Comparison of ENCODE assay signal across 8 cellular contexts in genomic region chr4:163484906-163485305, GRCh38. TPM values are rescaled to one million over a fixed set of nuclear protein-coding genes. Genes with fewer than 3 reads are reported as not detected.
DNase-seq lines count a peak whose midpoint lies in the region; ATAC-seq and TF ChIP-seq lines count a peak whose summit lies in the region.

No MANE protein-coding gene starts in this region.

- ATAC-seq in GM18517 (IDR thresholded peaks at IDR 0.05; ENCODE audit: unreplicated experiment) (peak; percentile 53), lung (ENCODE audit: insufficient read depth, low FRiP score) (no peak)
- peak; percentile 45 for ATAC-seq in stimulated activated memory B cell treated with anti-CD40 and anti-IgM and Interleukin-4, amounts not matched to agents 10 μg/mL and 1 μg/mL and 100 μg/mL, for 72 hours

- peak; percentile 59 for TF ChIP-seq CTCF in AG10803 (conservative IDR thresholded peaks at IDR 0.05; ENCODE audit: low read length)
- peak; percentile 90 for TF ChIP-seq CTCF in chondrocyte (IDR thresholded peaks at IDR 0.05)
- TF ChIP-seq CTCF in lung (IDR thresholded peaks at IDR 0.05; ENCODE audit: control extremely low read depth, extremely low read depth), result peak; percentile 27

- H3K9me3 Mint-ChIP-seq in chondrocyte (ENCODE audit: low read depth), result no peaks in the 10 kb centered on the region
- no peaks in the 10 kb centered on the region for H3K9me3 Mint-ChIP-seq in stimulated activated memory B cell treated with anti-CD40 and anti-IgM and Interleukin-4, amounts not matched to agents 10 μg/mL and 1 μg/mL and 100 μg/mL, for 72 hours

- H3K9me3 ChIP-seq in lung (ENCODE audit: control insufficient read depth in 2 of 2, insufficient read depth in 1 of 2, low read length in 1 of 2), result no peaks in the 10 kb centered on the region

- no peaks in the 10 kb centered on the region for H3K4me1 Mint-ChIP-seq in chondrocyte (ENCODE audit: low read depth)
- peaks cover 6% of the 10 kb centered on the region for H3K4me1 Mint-ChIP-seq in stimulated activated memory B cell treated with anti-CD40 and anti-IgM and Interleukin-4, amounts not matched to agents 10 μg/mL and 1 μg/mL and 100 μg/mL, for 72 hours

- H3K4me3 ChIP-seq in AG10803 (ENCODE audit: low read length) (no peak overlapping the region), lung (no peak overlapping the region)

- WGBS in lung, 2 donors, result 16 to 26% methylated on average over 4 of the region's 4 CpGs

- H3K4me3 Mint-ChIP-seq in chondrocyte (ENCODE audit: unreplicated experiment), result no peak overlapping the region
- H3K4me3 Mint-ChIP-seq in stimulated activated memory B cell treated with anti-CD40 and anti-IgM and Interleukin-4, amounts not matched to agents 10 μg/mL and 1 μg/mL and 100 μg/mL, for 72 hours, result no peak overlapping the region

- DNase-seq in AG10803 (ENCODE audit: low read depth), result peak; percentile 40
- DNase-seq in Kasumi-1 (lab: John Stamatoyannopoulos, UW), result peak; percentile 71 to 78
- DNase-seq in UCSD-AML1 (lab: John Stamatoyannopoulos, UW; ENCODE audit: unreplicated experiment), result peak; percentile 30
- DNase-seq in chondrocyte (ENCODE audit: low spot score), result no peak
- DNase-seq in lung (ENCODE audit: low spot score), result no peak
- no peak for DNase-seq in occipital lobe (lab: John Stamatoyannopoulos, UW)

- H3K27ac Mint-ChIP-seq in chondrocyte (ENCODE audit: unreplicated experiment), result no peak overlapping the region
- H3K27ac Mint-ChIP-seq in stimulated activated memory B cell treated with anti-CD40 and anti-IgM and Interleukin-4, amounts not matched to agents 10 μg/mL and 1 μg/mL and 100 μg/mL, for 72 hours, result no peak overlapping the region

- H3K4me1 ChIP-seq in lung (ENCODE audit: control insufficient read depth in 2 of 2, insufficient read depth in 2 of 2, low read length in 2 of 2), result no peaks in the 10 kb centered on the region

- peaks cover 24% of the 10 kb centered on the region for H3K27me3 Mint-ChIP-seq in chondrocyte (ENCODE audit: low read depth)
- H3K27me3 Mint-ChIP-seq in stimulated activated memory B cell treated with anti-CD40 and anti-IgM and Interleukin-4, amounts not matched to agents 10 μg/mL and 1 μg/mL and 100 μg/mL, for 72 hours, result no peaks in the 10 kb centered on the region

- no peaks in the 10 kb centered on the region for H3K36me3 ChIP-seq in lung (ENCODE audit: control insufficient read depth in 2 of 2, insufficient read depth in 2 of 2, low read length in 2 of 2)

- H3K36me3 Mint-ChIP-seq in chondrocyte (ENCODE audit: low read depth), result no peaks in the 10 kb centered on the region
- H3K36me3 Mint-ChIP-seq in stimulated activated memory B cell treated with anti-CD40 and anti-IgM and Interleukin-4, amounts not matched to agents 10 μg/mL and 1 μg/mL and 100 μg/mL, for 72 hours, result no peaks in the 10 kb centered on the region

- H3K27ac ChIP-seq in lung (ENCODE audit: low read depth in 1 of 2, low read length in 1 of 2), result no peak overlapping the region

- H3K27me3 ChIP-seq in lung (ENCODE audit: control insufficient read depth, insufficient read depth), result no peaks in the 10 kb centered on the region

RNA-seq across cellular contexts. Expression of gene TMA16, which starts 9.6 kb away (rescaled TPM):
- total RNA-seq in chondrocyte (21.8 to 34.7 TPM (median 22.2 TPM) in 3 replicates), lung (10 to 100 TPM; 22.4 to 23.8 TPM), occipital lobe (19.7 TPM)
- 10 to 100 TPM; 15.7 to 17.2 TPM for polyA plus RNA-seq in lung

RNA-seq across cellular contexts. Expression of gene TKTL2, which starts 11.4 kb away (rescaled TPM):
- total RNA-seq in chondrocyte, result not detected in 3 replicates
- total RNA-seq in lung, result not detected
- under 1 TPM in 1 of 2 donors, not detected in 1; 0.02 TPM for polyA plus RNA-seq in lung
- total RNA-seq in occipital lobe, result 0.47 TPM

Comparison
In these comparisons a context has a peak if more than half of its experiments do, and no peak if none do; other contexts are left out.
1. DNase-seq: peak in AG10803 (single experiment), Kasumi-1 (2 of 2) and UCSD-AML1 (single experiment); none in chondrocyte (single experiment), lung (single experiment) and occipital lobe (single experiment).
2. CTCF ChIP-seq: peak in every context shown above with its lines; median percentile 90 in chondrocyte; 59 in AG10803; 27 in lung.